In the genomic region with DNA sequence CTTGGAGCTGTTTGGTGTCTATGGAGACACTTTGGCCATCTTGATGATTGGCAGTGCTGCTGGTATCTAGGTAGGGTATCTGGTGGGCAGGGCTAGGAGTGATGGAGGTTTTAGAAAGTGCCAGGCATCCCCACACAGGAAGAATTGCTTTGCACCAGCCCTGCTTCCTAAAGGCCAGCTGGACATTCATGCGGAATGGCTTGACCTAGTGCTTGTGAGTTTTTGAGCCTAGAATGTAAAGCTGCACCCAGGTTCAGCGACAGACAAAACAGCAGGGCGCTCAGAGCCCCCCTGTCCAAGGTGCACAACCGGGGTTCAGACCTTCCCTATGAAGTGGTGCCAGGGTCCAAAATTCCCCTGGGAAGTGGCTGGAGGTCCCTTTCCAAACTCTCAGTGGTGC, we compare ENCODE assay signal across 1 cellular context.
TF ChIP-seq lines count a peak whose summit lies in the region.

No MANE protein-coding gene starts in this region.

TF ChIP-seq in IMR-90, 13 proteins besides CTCF, POLR2A, EP300 and RAD21 (continued from another document):
- TF ChIP-seq, protein P1, sequence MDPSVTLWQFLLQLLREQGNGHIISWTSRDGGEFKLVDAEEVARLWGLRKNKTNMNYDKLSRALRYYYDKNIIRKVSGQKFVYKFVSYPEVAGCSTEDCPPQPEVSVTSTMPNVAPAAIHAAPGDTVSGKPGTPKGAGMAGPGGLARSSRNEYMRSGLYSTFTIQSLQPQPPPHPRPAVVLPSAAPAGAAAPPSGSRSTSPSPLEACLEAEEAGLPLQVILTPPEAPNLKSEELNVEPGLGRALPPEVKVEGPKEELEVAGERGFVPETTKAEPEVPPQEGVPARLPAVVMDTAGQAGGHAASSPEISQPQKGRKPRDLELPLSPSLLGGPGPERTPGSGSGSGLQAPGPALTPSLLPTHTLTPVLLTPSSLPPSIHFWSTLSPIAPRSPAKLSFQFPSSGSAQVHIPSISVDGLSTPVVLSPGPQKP (IDR thresholded peaks at IDR 0.05; ENCODE audit: borderline replicate concordance, low read depth, low read length) = no peak
- TF ChIP-seq NFE2L2 (IDR thresholded peaks at IDR 0.05; ENCODE audit: low read depth, low read length) (no peak), MAZ (IDR thresholded peaks at IDR 0.05; ENCODE audit: borderline replicate concordance, low read depth, low read length) (no peak), FOS (IDR thresholded peaks at IDR 0.05; ENCODE audit: low read depth, low read length) (no peak), RCOR1 (IDR thresholded peaks at IDR 0.05; ENCODE audit: insufficient replicate concordance, low read length) (no peak), BHLHE40 (IDR thresholded peaks at IDR 0.05; ENCODE audit: low read depth, low read length) (no peak), CEBPB (IDR thresholded peaks at IDR 0.05; ENCODE audit: low read depth, low read length) (no peak), MXI1 (IDR thresholded peaks at IDR 0.05; ENCODE audit: borderline replicate concordance, low read depth, low read length) (no peak), CHD1 (IDR thresholded peaks at IDR 0.05; ENCODE audit: low read depth, low read length) (no peak)
- TF ChIP-seq, protein P2, sequence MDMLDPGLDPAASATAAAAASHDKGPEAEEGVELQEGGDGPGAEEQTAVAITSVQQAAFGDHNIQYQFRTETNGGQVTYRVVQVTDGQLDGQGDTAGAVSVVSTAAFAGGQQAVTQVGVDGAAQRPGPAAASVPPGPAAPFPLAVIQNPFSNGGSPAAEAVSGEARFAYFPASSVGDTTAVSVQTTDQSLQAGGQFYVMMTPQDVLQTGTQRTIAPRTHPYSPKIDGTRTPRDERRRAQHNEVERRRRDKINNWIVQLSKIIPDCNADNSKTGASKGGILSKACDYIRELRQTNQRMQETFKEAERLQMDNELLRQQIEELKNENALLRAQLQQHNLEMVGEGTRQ (IDR thresholded peaks at IDR 0.05; ENCODE audit: low read depth, low read length) = no peak
